28 cellular contexts compared by ENCODE assay signal in the genomic region with DNA sequence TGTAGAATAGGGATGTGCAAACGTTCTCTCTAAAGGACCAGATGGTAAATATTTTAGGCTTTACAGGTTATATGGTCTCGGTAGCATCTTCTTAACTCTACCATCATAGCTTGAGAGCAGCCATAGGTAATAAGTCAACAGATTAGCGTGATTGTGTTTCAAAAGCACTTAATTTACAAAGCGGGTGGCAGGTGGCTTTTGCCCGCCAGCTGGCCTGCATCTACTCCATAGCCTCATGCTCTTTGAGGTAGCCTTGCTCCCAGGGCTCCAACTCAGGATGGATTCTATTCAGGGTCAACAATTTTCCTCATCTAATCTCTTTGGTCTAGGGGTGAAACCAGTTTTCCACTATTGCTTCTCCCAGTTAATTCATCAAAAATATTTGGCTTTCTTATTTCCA. TPM values are rescaled to one million over a fixed set of nuclear protein-coding genes. Genes with fewer than 3 reads are reported as not detected.
A peak's percentile ranks its signal among the peaks of the same experiment; 100 is the strongest.
DNase-seq lines count a peak whose midpoint lies in the region; ATAC-seq lines count a peak whose summit lies in the region.
"Had no signal": no experiment of that assay in that cellular context is flagged by ENCODE, and none has a peak within 500 bp of the region (broad histone marks: within the 10 kb centered on the region; RNA-seq: fewer than 3 reads in every experiment).

No MANE protein-coding gene starts in this region.

- H3K27me3 Mint-ChIP-seq in naive thymus-derived CD8-positive, alpha-beta T cell = peaks cover 2 to 15% (median 7%) of the 10 kb centered on the region in 5 donors
- H3K27me3 Mint-ChIP-seq: activated naive CD8-positive, alpha-beta T cell treated with anti-CD3 and anti-CD28 coated beads for 36 hours had no signal

- peaks cover 0 to 20% (median 0%) of the 10 kb centered on the region in 9 donors for H3K9me3 Mint-ChIP-seq in naive thymus-derived CD8-positive, alpha-beta T cell
- H3K9me3 Mint-ChIP-seq: CD8-positive, alpha-beta T cell had no signal

- DNase-seq in DMS53 (lab: John Stamatoyannopoulos, UW) (peak; percentile 81), NCI-H1930 (lab: John Stamatoyannopoulos, UW) (peak; percentile 45 to 47), NCI-H524 treated with DMSO at 0.1 percent for 48 hours (lab: John Stamatoyannopoulos, UW) (peak; percentile 99), SK-N-DZ (ENCODE audit: low spot score) (peak; percentile 59), NCI-H2227 treated with DMSO at 0.1 percent for 48 hours (lab: John Stamatoyannopoulos, UW) (no peak)
- DNase-seq in naive thymus-derived CD8-positive, alpha-beta T cell = no peak
- DNase-seq: activated B cell treated with CpG ODN at 0.5 μM for 24 hours; activated CD4-positive, alpha-beta T cell treated with anti-CD3 and anti-CD28 coated beads, Interleukin-2, amount 50 U/mL, for 1 hour; activated gamma-delta T cell; activated naive CD8-positive, alpha-beta T cell treated with anti-CD3 and anti-CD28 coated beads for 36 hours; activated T-cell treated with anti-CD3 and anti-CD28 coated beads, Interleukin-2, amount 50 U/mL, for 24 hours; anterior cingulate cortex; CD8-positive, alpha-beta T cell; DMS 273 treated with DMSO at 0.1 percent for 48 hours; Kasumi-1; kidney; natural killer cell; NCI-H187; NCI-H446 treated with DMSO at 0.1 percent for 48 hours; nucleus accumbens; psoas muscle; SJCRH30; stimulated activated CD8-positive, alpha-beta memory T cell treated with anti-CD3 and anti-CD28 coated beads, Interleukin-4, amount 100 ng/mL, for 48 hours; testis had no signal

- H3K27ac Mint-ChIP-seq in naive thymus-derived CD8-positive, alpha-beta T cell = no peak overlapping the region
- H3K27ac Mint-ChIP-seq: activated B cell treated with CpG ODN at 0.5 μM for 24 hours; activated naive CD8-positive, alpha-beta T cell treated with anti-CD3 and anti-CD28 coated beads for 36 hours; activated T-cell treated with anti-CD3 and anti-CD28 coated beads, Interleukin-2, amount 50 U/mL, for 24 hours; CD8-positive, alpha-beta T cell; stimulated activated naive CD8-positive, alpha-beta T cell treated with anti-CD3 and anti-CD28 coated beads, Interleukin-15, Interleukin-2, amounts not matched to agents 100 ng/mL and 50 ng/mL, for 24 hours had no signal

- no peak overlapping the region for H3K4me3 Mint-ChIP-seq in naive thymus-derived CD8-positive, alpha-beta T cell
- H3K4me3 Mint-ChIP-seq: activated B cell treated with CpG ODN at 0.5 μM for 24 hours; activated naive CD8-positive, alpha-beta T cell treated with anti-CD3 and anti-CD28 coated beads for 36 hours; activated T-cell treated with anti-CD3 and anti-CD28 coated beads, Interleukin-2, amount 50 U/mL, for 24 hours; CD8-positive, alpha-beta T cell; natural killer cell; stimulated activated naive CD8-positive, alpha-beta T cell treated with anti-CD3 and anti-CD28 coated beads, Interleukin-15, Interleukin-2, amounts not matched to agents 100 ng/mL and 50 ng/mL, for 24 hours had no signal

- POLR2A ChIA-PET in naive thymus-derived CD8-positive, alpha-beta T cell (lab: Charles Lee) = no interaction called here

- peaks cover 0 to 7% (median 0%) of the 10 kb centered on the region in 3 donors for H3K36me3 Mint-ChIP-seq in naive thymus-derived CD8-positive, alpha-beta T cell
- H3K36me3 Mint-ChIP-seq: natural killer cell had no signal

- ATAC-seq in naive thymus-derived CD8-positive, alpha-beta T cell = no peak
- ATAC-seq in HG02610 (IDR thresholded peaks at IDR 0.05; ENCODE audit: unreplicated experiment) = no peak
- ATAC-seq: CD8-positive, alpha-beta T cell; HCT116; natural killer cell; psoas muscle; sciatic nerve had no signal

- H3K4me1 Mint-ChIP-seq in naive thymus-derived CD8-positive, alpha-beta T cell = peaks cover 14 to 23% (median 17%) of the 10 kb centered on the region in 4 donors

RNA-seq across cellular contexts. Expression of a gene that starts 5.0 kb away (rescaled TPM):
- 5.5 and 5.6 TPM in 2 replicates for polyA plus RNA-seq in SK-N-DZ (2014; cell fraction: cytosol; rRNA removed)
- 9.4 and 18.7 TPM in 2 replicates for polyA plus RNA-seq in SK-N-DZ (2014; cell fraction: nucleus; rRNA removed)
- total RNA-seq in naive thymus-derived CD8-positive, alpha-beta T cell = 10 to 100 TPM; 74.5 to 79.5 TPM
- polyA plus RNA-seq in naive thymus-derived CD8-positive, alpha-beta T cell = 10 to 100 TPM; 16.0 to 18.6 (median 17.1) TPM

Comparison
In these comparisons a context has a peak if more than half of its experiments do, and no peak if none do; other contexts are left out.
1. DNase-seq: peak in DMS53 (single experiment), NCI-H1930 (2 of 2), NCI-H524 treated with DMSO at 0.1 percent for 48 hours (single experiment) and SK-N-DZ (single experiment); none in naive thymus-derived CD8-positive, alpha-beta T cell (0 of 10) and NCI-H2227 treated with DMSO at 0.1 percent for 48 hours (single experiment).